8 cellular contexts compared by ENCODE assay signal in the genomic region with DNA sequence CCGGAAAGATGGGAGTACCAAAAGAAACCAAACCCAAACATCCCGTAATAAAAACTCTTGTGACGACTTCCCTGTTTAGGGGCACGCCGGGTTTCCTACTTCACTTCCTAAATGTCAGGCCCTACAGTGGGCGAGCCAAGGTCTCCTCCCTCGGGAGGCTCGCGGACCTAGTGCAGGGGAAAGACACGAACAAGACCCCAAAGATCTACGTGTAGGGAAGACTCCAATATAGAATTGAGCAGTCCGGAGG.
DNase-seq lines count a peak whose midpoint lies in the region; ATAC-seq lines count a peak whose summit lies in the region.

No MANE protein-coding gene starts in this region.

- 0 out of 22 replicates have a peak, but pooled peaks cover 0 to 3% (median 0%) of the 10 kb centered on the region in 11 experiments for H3K36me3 ChIP-seq in BLaER1 treated with 17β-estradiol and CSF1 and Interleukin-3, amounts not matched to agents 10 nM and 100 nM
- no peaks in the 10 kb centered on the region for H3K36me3 ChIP-seq in muscle layer of duodenum (ENCODE audit: control insufficient read depth in 1 of 2, insufficient read depth in 2 of 2, low read length in 2 of 2)

- H3K9me3 ChIP-seq in BLaER1 treated with 17β-estradiol and CSF1 and Interleukin-3, amounts not matched to agents 10 nM and 100 nM (replicated peaks in 1 of 11) = no peaks in the 10 kb centered on the region
- H3K9me3 ChIP-seq in muscle layer of duodenum (ENCODE audit: control insufficient read depth in 1 of 2, low read length in 2 of 2) = no peaks in the 10 kb centered on the region

- peak overlapping the region; percentile 78 to 97 (median 92) for H3K27ac ChIP-seq in BLaER1 treated with 17β-estradiol and CSF1 and Interleukin-3, amounts not matched to agents 10 nM and 100 nM
- H3K27ac ChIP-seq in muscle layer of duodenum (ENCODE audit: low read length) = peak overlapping the region; percentile 99

- DNase-seq in SW480 (ENCODE audit: low spot score) (peak; percentile 57), epidermal melanocyte (ENCODE audit: insufficient read length, low spot score) (peak; percentile 21), NCI-H2029 treated with DMSO at 0.1 percent for 48 hours (lab: John Stamatoyannopoulos, UW) (no peak), HPDE6-E6E7 (ENCODE audit: extremely low spot score) (no peak)

- peak overlapping the region; percentile 70 to 97 (median 91) for H3K4me2 ChIP-seq in BLaER1 treated with 17β-estradiol and CSF1 and Interleukin-3, amounts not matched to agents 10 nM and 100 nM

- H3K4me3 ChIP-seq in BLaER1 treated with 17β-estradiol and CSF1 and Interleukin-3, amounts not matched to agents 10 nM and 100 nM = peak overlapping the region; percentile 62 to 99 (median 86)
- H3K4me3 ChIP-seq in muscle layer of duodenum (ENCODE audit: low read depth in 1 of 2, low read length in 2 of 2) = peak overlapping the region; percentile 94 to 99

- ATAC-seq in GM18519 (IDR thresholded peaks at IDR 0.05; ENCODE audit: low FRiP score, unreplicated experiment) (peak; percentile 6), HG03342 (IDR thresholded peaks at IDR 0.05; ENCODE audit: unreplicated experiment) (peak; percentile 4)

- H4K20me1 ChIP-seq in BLaER1 treated with 17β-estradiol and CSF1 and Interleukin-3, amounts not matched to agents 10 nM and 100 nM = peaks cover 12 to 51% (median 37%) of the 10 kb centered on the region in 11 experiments; a peak in 18 of 22 replicates

- H3K27me3 ChIP-seq in BLaER1 treated with 17β-estradiol and CSF1 and Interleukin-3, amounts not matched to agents 10 nM and 100 nM = no peaks in the 10 kb centered on the region
- no peaks in the 10 kb centered on the region for H3K27me3 ChIP-seq in muscle layer of duodenum (ENCODE audit: low read depth, low read length)

- peak overlapping the region; percentile 84 to 97 (median 93) for H3K9ac ChIP-seq in BLaER1 treated with 17β-estradiol and CSF1 and Interleukin-3, amounts not matched to agents 10 nM and 100 nM

- H3K4me1 ChIP-seq in BLaER1 treated with 17β-estradiol and CSF1 and Interleukin-3, amounts not matched to agents 10 nM and 100 nM = peaks cover 21 to 55% (median 31%) of the 10 kb centered on the region in 10 experiments
- H3K4me1 ChIP-seq in muscle layer of duodenum (ENCODE audit: control insufficient read depth in 1 of 2, insufficient read depth in 2 of 2, low read length in 2 of 2) = peaks cover 0 to 20% of the 10 kb centered on the region in 2 donors

Comparison
In these comparisons a context has a peak if more than half of its experiments do, and no peak if none do; other contexts are left out.
1. DNase-seq: peak in SW480 (single experiment) and epidermal melanocyte (single experiment); none in NCI-H2029 treated with DMSO at 0.1 percent for 48 hours (single experiment) and HPDE6-E6E7 (single experiment).